29 cellular contexts compared by ENCODE assay signal in genomic region chr13:32956595-32956933, GRCh38.
"Had no signal": no experiment of that assay in that cellular context is flagged by ENCODE, and none has a peak within 500 bp of the region (broad histone marks: within the 10 kb centered on the region; RNA-seq: fewer than 3 reads in every experiment).

No MANE protein-coding gene starts in this region.

- DNase-seq: activated CD4-positive, alpha-beta memory T cell treated with anti-CD3 and anti-CD28 coated beads for 36 hours; activated CD4-positive, alpha-beta T cell treated with anti-CD3 and anti-CD28 coated beads for 48 hours; activated CD8-positive, alpha-beta memory T cell treated with anti-CD3 and anti-CD28 coated beads, Interleukin-2, amount 50 U/mL, for 4 hours; activated gamma-delta T cell; activated naive CD4-positive, alpha-beta T cell treated with anti-CD3 and anti-CD28 coated beads, Interleukin-2, amount 50 U/mL, for 16 hours; activated T-cell treated with anti-CD3 and anti-CD28 coated beads, Interleukin-2, amount 50 U/mL, for 1 hour; amniotic stem cell; brain microvascular endothelial cell; cortex of kidney; effector memory CD8-positive, alpha-beta T cell; foreskin melanocyte; left ventricle myocardium superior; naive B cell; pancreas; retina; spleen; stimulated activated naive CD4-positive, alpha-beta T cell; T-helper 9 cell; tibial artery; upper lobe of right lung; WERI-Rb-1 had no signal

- H3K27ac Mint-ChIP-seq: activated CD4-positive, alpha-beta memory T cell treated with anti-CD3 and anti-CD28 coated beads for 36 hours; activated T-helper 1 cell treated with anti-CD3 and anti-CD28 coated beads, Interleukin-12 subunit alpha, Interleukin-12 subunit beta, Interleukin-2, Interleukin-4 antibody, amounts not matched to agents 30 ng/mL and 10 ng/mL and 1 ng/mL, durations not matched to agents 14 hours and 24 hours and 36 hours; effector memory CD8-positive, alpha-beta T cell; naive B cell; T-helper 1 cell treated with Interleukin-12 subunit alpha and Interleukin-12 subunit beta and Interleukin-4 antibody, amounts not matched to agents 30 μg/mL and 1 μg/mL, for 36 hours had no signal

- H3K36me3 ChIP-seq: brain microvascular endothelial cell, pancreas, prostate gland, spleen, suprapubic skin, tibial artery, upper lobe of right lung, WERI-Rb-1 had no signal

- ATAC-seq: activated CD4-positive, CD25-positive, alpha-beta regulatory T cell treated with anti-CD3 and anti-CD28 coated beads, Interleukin-2, amount 50 U/mL, for 24 hours; effector memory CD8-positive, alpha-beta T cell; left ventricle myocardium superior; pancreas; upper lobe of right lung had no signal

- H3K9me3 ChIP-seq: pancreas, prostate gland, spleen, suprapubic skin, tibial artery, upper lobe of right lung had no signal

- H3K4me1 Mint-ChIP-seq: naive B cell had no signal

- H3K4me3 ChIP-seq: pancreas, prostate gland, spleen, suprapubic skin, tibial artery, upper lobe of right lung had no signal

- H3K9me3 Mint-ChIP-seq: activated CD4-positive, alpha-beta memory T cell treated with anti-CD3 and anti-CD28 coated beads for 36 hours; activated T-helper 1 cell treated with anti-CD3 and anti-CD28 coated beads, Interleukin-12 subunit alpha, Interleukin-12 subunit beta, Interleukin-2, Interleukin-4 antibody, amounts not matched to agents 30 ng/mL and 10 ng/mL and 1 ng/mL, durations not matched to agents 14 hours and 24 hours and 36 hours; effector memory CD8-positive, alpha-beta T cell; T-helper 1 cell treated with Interleukin-12 subunit alpha and Interleukin-12 subunit beta and Interleukin-4 antibody, amounts not matched to agents 30 μg/mL and 1 μg/mL, for 36 hours had no signal

- H3K4me3 Mint-ChIP-seq: activated CD4-positive, alpha-beta memory T cell treated with anti-CD3 and anti-CD28 coated beads for 36 hours; activated T-helper 1 cell treated with anti-CD3 and anti-CD28 coated beads, Interleukin-12 subunit alpha, Interleukin-12 subunit beta, Interleukin-2, Interleukin-4 antibody, amounts not matched to agents 30 ng/mL and 10 ng/mL and 1 ng/mL, durations not matched to agents 14 hours and 24 hours and 36 hours; effector memory CD8-positive, alpha-beta T cell; naive B cell; T-helper 1 cell treated with Interleukin-12 subunit alpha and Interleukin-12 subunit beta and Interleukin-4 antibody, amounts not matched to agents 30 μg/mL and 1 μg/mL, for 36 hours had no signal

- H3K27ac ChIP-seq: brain microvascular endothelial cell, pancreas, prostate gland, spleen, suprapubic skin, tibial artery, upper lobe of right lung, WERI-Rb-1 had no signal

- H3K4me1 ChIP-seq: pancreas, prostate gland, spleen, suprapubic skin, tibial artery, upper lobe of right lung had no signal

- H3K27me3 ChIP-seq: brain microvascular endothelial cell, pancreas, spleen, tibial artery, upper lobe of right lung had no signal

- FAIRE-seq: astrocyte, islet of Langerhans, pancreas, TTC549 had no signal

- H3K36me3 Mint-ChIP-seq: activated CD4-positive, alpha-beta memory T cell treated with anti-CD3 and anti-CD28 coated beads for 36 hours; naive B cell had no signal
